In genomic region chr19:4327252-4327876, GRCh38 we compare ENCODE assay signal across 8 cellular contexts. TPM values are rescaled to one million over a fixed set of nuclear protein-coding genes. Genes with fewer than 3 reads are reported as not detected.
A peak's percentile ranks its signal among the peaks of the same experiment; 100 is the strongest.
DNase-seq lines count a peak whose midpoint lies in the region; ATAC-seq and TF ChIP-seq lines count a peak whose summit lies in the region.

No MANE protein-coding gene starts in this region.

- peak overlapping the region; percentile 85 for H3K4me3 Mint-ChIP-seq in activated CD8-positive, alpha-beta memory T cell treated with anti-CD3 and anti-CD28 coated beads, Interleukin-2, amount 10 ng/mL, durations not matched to agents 7 days and 5 days

- TF ChIP-seq POLR2A in erythroblast (IDR thresholded peaks at IDR 0.05; ENCODE audit: low read length), result no peak

- peak; percentile 48 for ATAC-seq in activated CD8-positive, alpha-beta memory T cell treated with anti-CD3 and anti-CD28 coated beads, Interleukin-2, amount 10 ng/mL, durations not matched to agents 7 days and 5 days

- peaks cover 9% of the 10 kb centered on the region for H3K27me3 ChIP-seq in neural cell (ENCODE audit: insufficient read depth, low read depth, low read length)
- H3K27me3 ChIP-seq in stomach smooth muscle (ENCODE audit: control insufficient read depth in 1 of 2, insufficient read depth in 2 of 2, low read length in 2 of 2), result peaks cover 0 to 15% of the 10 kb centered on the region in 2 donors

- no peak overlapping the region for H3K27ac ChIP-seq in neural cell (ENCODE audit: low read length)
- no peak overlapping the region for H3K27ac ChIP-seq in stomach smooth muscle (ENCODE audit: low read length)

- no peaks in the 10 kb centered on the region for H3K79me2 ChIP-seq in neural cell (replicated peaks; ENCODE audit: insufficient read depth, low read length)

- CTCF ChIA-PET in activated CD8-positive, alpha-beta memory T cell treated with anti-CD3 and anti-CD28 coated beads, Interleukin-2, amount 10 ng/mL, durations not matched to agents 7 days and 5 days (lab: Charles Lee), result interaction anchor here (0.9 to 1.3 kb wide), 4 partner anchors 16 to 75 kb away, joined by 3 to 6 read pairs (median 4); partner anchors contain the start of genes CHAF1A and MPND

- peaks cover 28% of the 10 kb centered on the region for H3K4me1 Mint-ChIP-seq in activated CD8-positive, alpha-beta memory T cell treated with anti-CD3 and anti-CD28 coated beads, Interleukin-2, amount 10 ng/mL, durations not matched to agents 7 days and 5 days

- no peaks in the 10 kb centered on the region for H3K9me3 ChIP-seq in neural cell (ENCODE audit: low read length)
- H3K9me3 ChIP-seq in stomach smooth muscle (ENCODE audit: control insufficient read depth in 2 of 2, low read length in 2 of 2), result no peaks in the 10 kb centered on the region

- peaks cover 2% of the 10 kb centered on the region for H3K36me3 Mint-ChIP-seq in activated CD8-positive, alpha-beta memory T cell treated with anti-CD3 and anti-CD28 coated beads, Interleukin-2, amount 10 ng/mL, durations not matched to agents 7 days and 5 days

- H3K36me3 ChIP-seq in neural cell (ENCODE audit: insufficient read depth, low read length) (no peaks in the 10 kb centered on the region), stomach smooth muscle (ENCODE audit: control insufficient read depth in 2 of 2, insufficient read depth in 2 of 2, low read length in 2 of 2) (no peaks in the 10 kb centered on the region)

- H3K4me3 ChIP-seq in neural cell (ENCODE audit: low read length), result peak overlapping the region; percentile 63
- H3K4me3 ChIP-seq in stomach smooth muscle (ENCODE audit: low read length in 2 of 2), result peak overlapping the region; percentile 54 to 71

- no peak overlapping the region for H2AFZ ChIP-seq in neural cell (ENCODE audit: low read depth, low read length)

- DNase-seq in DMS53 treated with DMSO at 0.1 percent for 48 hours (lab: John Stamatoyannopoulos, UW; ENCODE audit: unreplicated experiment) (peak; percentile 35), NCI-H187 treated with DMSO at 0.1 percent for 48 hours (lab: John Stamatoyannopoulos, UW) (peak; percentile 7), erythroblast (lab: John Stamatoyannopoulos, UW) (peak; percentile 90 to 91), NCI-H2107 treated with DMSO at 0.1 percent for 48 hours (lab: John Stamatoyannopoulos, UW; ENCODE audit: unreplicated experiment) (no peak), RKO (ENCODE audit: low spot score) (no peak)
- DNase-seq in activated CD8-positive, alpha-beta memory T cell treated with anti-CD3 and anti-CD28 coated beads, Interleukin-2, amount 10 ng/mL, durations not matched to agents 7 days and 5 days, result peak; percentile 89

- H3K27me3 Mint-ChIP-seq in activated CD8-positive, alpha-beta memory T cell treated with anti-CD3 and anti-CD28 coated beads, Interleukin-2, amount 10 ng/mL, durations not matched to agents 7 days and 5 days, result peaks cover 8% of the 10 kb centered on the region

- H3K27ac Mint-ChIP-seq in activated CD8-positive, alpha-beta memory T cell treated with anti-CD3 and anti-CD28 coated beads, Interleukin-2, amount 10 ng/mL, durations not matched to agents 7 days and 5 days, result peak overlapping the region; percentile 74

- no peaks in the 10 kb centered on the region for H4K20me1 ChIP-seq in neural cell (ENCODE audit: insufficient read depth)

- no peak for TF ChIP-seq RAD21 in neural cell (conservative IDR thresholded peaks at IDR 0.05)

- TF ChIP-seq CTCF in neural cell (IDR thresholded peaks at IDR 0.05; ENCODE audit: poor library complexity, severe bottlenecking), result no peak

- TF ChIP-seq EP300 in neural cell (conservative IDR thresholded peaks at IDR 0.05; ENCODE audit: poor library complexity, severe bottlenecking), result no peak

- peaks cover 12% of the 10 kb centered on the region for H3K4me1 ChIP-seq in stomach smooth muscle (ENCODE audit: control insufficient read depth, insufficient read depth, low read length)

- H3K9ac ChIP-seq in neural cell (ENCODE audit: low read length), result no peak overlapping the region
- no peak overlapping the region for H3K9ac ChIP-seq in stomach smooth muscle (ENCODE audit: low read length in 2 of 2)

- no peaks in the 10 kb centered on the region for H3K9me2 ChIP-seq in neural cell (ENCODE audit: insufficient read depth, low read length)

- H3K4me2 ChIP-seq in neural cell (ENCODE audit: low read length), result peak overlapping the region; percentile 51

- no peaks in the 10 kb centered on the region for H3F3A ChIP-seq in neural cell (ENCODE audit: insufficient read depth, low read length, poor library complexity, severe bottlenecking)

- H3K9me3 Mint-ChIP-seq in activated CD8-positive, alpha-beta memory T cell treated with anti-CD3 and anti-CD28 coated beads, Interleukin-2, amount 10 ng/mL, durations not matched to agents 7 days and 5 days (ENCODE audit: low read depth), result no peaks in the 10 kb centered on the region

TF ChIP-seq in neural cell, 6 proteins besides CTCF, POLR2A, EP300 and RAD21:
- no peak for TF ChIP-seq EZH2 (IDR thresholded peaks at IDR 0.05; ENCODE audit: borderline replicate concordance, insufficient read depth, low read length, poor library complexity, severe bottlenecking)
- no peak for TF ChIP-seq TAF1 (IDR thresholded peaks at IDR 0.05; ENCODE audit: low read depth)
- TF ChIP-seq MXI1 (conservative IDR thresholded peaks at IDR 0.05; ENCODE audit: poor library complexity, severe bottlenecking), result no peak
- TF ChIP-seq POLR2AphosphoS5 (IDR thresholded peaks at IDR 0.05), result no peak
- no peak for TF ChIP-seq SMC3 (conservative IDR thresholded peaks at IDR 0.05; ENCODE audit: poor library complexity)
- no peak for TF ChIP-seq REST (IDR thresholded peaks at IDR 0.05; ENCODE audit: borderline replicate concordance)

RNA-seq across cellular contexts. Expression of gene STAP2, which starts 11.3 kb away (rescaled TPM):
- total RNA-seq in activated CD8-positive, alpha-beta memory T cell treated with anti-CD3 and anti-CD28 coated beads, Interleukin-2, amount 10 ng/mL, durations not matched to agents 7 days and 5 days, result 1 to 10 TPM; 8.8 to 9.6 TPM
- 0.16 and 0.62 TPM in 2 replicates for polyA plus RNA-seq in neural cell
- 0.49 TPM in 1 of 2 replicates, not detected in the other for polyA minus RNA-seq in neural cell

RNA-seq across cellular contexts. Expression of gene MPND, which starts 16.0 kb away (rescaled TPM):
- 10 to 100 TPM; 24.1 to 25.4 TPM for total RNA-seq in activated CD8-positive, alpha-beta memory T cell treated with anti-CD3 and anti-CD28 coated beads, Interleukin-2, amount 10 ng/mL, durations not matched to agents 7 days and 5 days
- 34.8 and 37.0 TPM in 2 replicates for polyA plus RNA-seq in neural cell
- 27.0 and 34.8 TPM in 2 replicates for polyA minus RNA-seq in neural cell

RNA-seq across cellular contexts. Expression of gene FSD1, which starts 23.0 kb away (rescaled TPM):
- 10 to 100 TPM; 24.7 to 30.6 TPM for total RNA-seq in activated CD8-positive, alpha-beta memory T cell treated with anti-CD3 and anti-CD28 coated beads, Interleukin-2, amount 10 ng/mL, durations not matched to agents 7 days and 5 days
- 114 and 158 TPM in 2 replicates for polyA plus RNA-seq in neural cell
- 57.9 and 63.3 TPM in 2 replicates for polyA minus RNA-seq in neural cell

RNA-seq across cellular contexts. Expression of gene TMIGD2, which starts 25.2 kb away (rescaled TPM):
- total RNA-seq in activated CD8-positive, alpha-beta memory T cell treated with anti-CD3 and anti-CD28 coated beads, Interleukin-2, amount 10 ng/mL, durations not matched to agents 7 days and 5 days, result 10 to 100 TPM; 29.8 to 40.7 TPM
- not detected in 2 replicates for polyA plus RNA-seq in neural cell
- polyA minus RNA-seq in neural cell, result not detected in 2 replicates

RNA-seq across cellular contexts. Expression of gene SHD, which starts 48.3 kb away (rescaled TPM):
- total RNA-seq in activated CD8-positive, alpha-beta memory T cell treated with anti-CD3 and anti-CD28 coated beads, Interleukin-2, amount 10 ng/mL, durations not matched to agents 7 days and 5 days, result not detected
- 188 and 191 TPM in 2 replicates for polyA plus RNA-seq in neural cell
- polyA minus RNA-seq in neural cell, result 70.6 and 94.0 TPM in 2 replicates

Comparison
In these comparisons a context has a peak if more than half of its experiments do, and no peak if none do; other contexts are left out.
1. DNase-seq: peak in DMS53 treated with DMSO at 0.1 percent for 48 hours (single experiment), NCI-H187 treated with DMSO at 0.1 percent for 48 hours (single experiment), activated CD8-positive, alpha-beta memory T cell treated with anti-CD3 and anti-CD28 coated beads, Interleukin-2, amount 10 ng/mL, durations not matched to agents 7 days and 5 days (single experiment) and erythroblast (2 of 2); none in NCI-H2107 treated with DMSO at 0.1 percent for 48 hours (single experiment) and RKO (single experiment).